Comparison of ENCODE assay signal across 8 cellular contexts in genomic region chr1:45584351-45585109, GRCh38. TPM values are rescaled to one million over a fixed set of nuclear protein-coding genes. Genes with fewer than 3 reads are reported as not detected.
DNase-seq lines count a peak whose midpoint lies in the region; ATAC-seq, FAIRE-seq and TF ChIP-seq lines count a peak whose summit lies in the region.

No MANE protein-coding gene starts in this region.

- no peak for FAIRE-seq in RCC 7860 (lab: Jason Lieb, UNC)

- no peaks in the 10 kb centered on the region for H3K27me3 ChIP-seq in Caco-2 (replicated peaks; ENCODE audit: control insufficient read depth, insufficient read depth, low read length)
- H3K27me3 ChIP-seq in fibroblast of lung (ENCODE audit: control insufficient read depth, insufficient read depth, low read length) = no peaks in the 10 kb centered on the region
- no peaks in the 10 kb centered on the region for H3K27me3 ChIP-seq in naive thymus-derived CD4-positive, alpha-beta T cell (ENCODE audit: control insufficient read depth in 2 of 2, insufficient read depth in 2 of 2, low read length in 2 of 2)

- H3K27ac ChIP-seq in fibroblast of lung (ENCODE audit: insufficient read depth, low read length) = peak overlapping the region; percentile 97
- H3K27ac ChIP-seq in naive thymus-derived CD4-positive, alpha-beta T cell (ENCODE audit: low read depth, low read length) = peak overlapping the region; percentile 91

- H3K27ac Mint-ChIP-seq in Caco-2 (ENCODE audit: unreplicated experiment) = peak overlapping the region; percentile 98
- peak overlapping the region; percentile 98 for H3K27ac Mint-ChIP-seq in activated T-helper 1 cell treated with anti-CD3 and anti-CD28 coated beads, Interleukin-12 subunit alpha, Interleukin-12 subunit beta, Interleukin-2, Interleukin-4 antibody, amounts not matched to agents 30 ng/mL and 10 ng/mL and 1 ng/mL, durations not matched to agents 14 hours and 24 hours and 36 hours
- H3K27ac Mint-ChIP-seq in naive thymus-derived CD4-positive, alpha-beta T cell = peak overlapping the region; percentile 91 to 99 (median 98)
- H3K27ac Mint-ChIP-seq in stimulated activated effector memory CD8-positive, alpha-beta T cell treated with anti-CD3 and anti-CD28 coated beads, Interleukin-12 subunit alpha, Interleukin-12 subunit beta, amount 100 ng/mL, for 72 hours = peak overlapping the region; percentile 99

- TF ChIP-seq CTCF in Caco-2 (IDR thresholded peaks at IDR 0.05; ENCODE audit: insufficient read depth in 1 of 2, low read depth in 1 of 2, low read length in 1 of 2, severe bottlenecking in 1 of 2, unreplicated experiment in 1 of 2) (peak in 1 of 2 experiments; percentile 4), fibroblast of lung (conservative IDR thresholded peaks at IDR 0.05 in 1 of 2, IDR thresholded peaks at IDR 0.05 in 1 of 2; ENCODE audit: low read depth in 1 of 2, low read length in 2 of 2) (no peak)

- H3K36me3 Mint-ChIP-seq in Caco-2 (ENCODE audit: insufficient read depth, unreplicated experiment) = peaks cover 40% of the 10 kb centered on the region
- peaks cover 5% of the 10 kb centered on the region for H3K36me3 Mint-ChIP-seq in activated T-helper 1 cell treated with anti-CD3 and anti-CD28 coated beads, Interleukin-12 subunit alpha, Interleukin-12 subunit beta, Interleukin-2, Interleukin-4 antibody, amounts not matched to agents 30 ng/mL and 10 ng/mL and 1 ng/mL, durations not matched to agents 14 hours and 24 hours and 36 hours (ENCODE audit: low read depth)
- peaks cover 0 to 6% (median 0%) of the 10 kb centered on the region in 5 donors for H3K36me3 Mint-ChIP-seq in naive thymus-derived CD4-positive, alpha-beta T cell
- H3K36me3 Mint-ChIP-seq in stimulated activated effector memory CD8-positive, alpha-beta T cell treated with anti-CD3 and anti-CD28 coated beads, Interleukin-12 subunit alpha, Interleukin-12 subunit beta, amount 100 ng/mL, for 72 hours = peaks cover 60% of the 10 kb centered on the region

- H3K36me3 ChIP-seq in Caco-2 (ENCODE audit: control insufficient read depth, insufficient read depth, low read length) = no peaks in the 10 kb centered on the region
- H3K36me3 ChIP-seq in fibroblast of lung (ENCODE audit: control insufficient read depth, insufficient read depth, low read length) = no peaks in the 10 kb centered on the region
- peaks cover 0 to 14% (median 0%) of the 10 kb centered on the region in 3 experiments for H3K36me3 ChIP-seq in naive thymus-derived CD4-positive, alpha-beta T cell (ENCODE audit: control insufficient read depth in 2 of 3, insufficient read depth in 3 of 3, low read length in 3 of 3)

- H3K9me3 ChIP-seq in Caco-2 (no peaks in the 10 kb centered on the region), fibroblast of lung (ENCODE audit: control insufficient read depth, insufficient read depth, low read depth, low read length) (no peaks in the 10 kb centered on the region)
- no peaks in the 10 kb centered on the region for H3K9me3 ChIP-seq in naive thymus-derived CD4-positive, alpha-beta T cell (ENCODE audit: control insufficient read depth in 2 of 3, low read length in 3 of 3)

- ATAC-seq in GM21723 (IDR thresholded peaks at IDR 0.05; ENCODE audit: unreplicated experiment) = peak; percentile 40
- peak; percentile 73 for ATAC-seq in naive thymus-derived CD4-positive, alpha-beta T cell
- peak; percentile 58 for ATAC-seq in stimulated activated effector memory CD8-positive, alpha-beta T cell treated with anti-CD3 and anti-CD28 coated beads, Interleukin-12 subunit alpha, Interleukin-12 subunit beta, amount 100 ng/mL, for 72 hours

- CTCF ChIA-PET in Caco-2 (lab: Charles Lee) = interaction anchor here (0.8 to 1.0 kb wide), 2 partner anchors 33 to 84 kb away, joined by 3 read pairs; partner anchors contain the start of genes AKR1A1 and MMACHC
- CTCF ChIA-PET in naive thymus-derived CD4-positive, alpha-beta T cell (lab: Charles Lee) = interaction anchor here (0.7 to 1.5 kb wide), 2 partner anchors 61 to 101 kb away, joined by 3 read pairs; no protein-coding TSS in a partner anchor

- intact Hi-C loops in Caco-2 (cut with micrococcal nuclease; ENCODE audit: unreplicated experiment) = loop anchor here (5.0 kb wide), 1 partner anchor 103 kb away; the partner anchor contains the start of genes GPBP1L1 and TMEM69
- intact Hi-C loops in activated T-helper 1 cell treated with anti-CD3 and anti-CD28 coated beads, Interleukin-12 subunit alpha, Interleukin-12 subunit beta, Interleukin-2, Interleukin-4 antibody, amounts not matched to agents 30 ng/mL and 10 ng/mL and 1 ng/mL, durations not matched to agents 14 hours and 24 hours and 36 hours (cut with micrococcal nuclease) = loop anchor here (1.0 to 10.0 kb wide), 12 partner anchors 33 to 910 kb away; partner anchors contain the start of genes ARMH1, BTBD19, DYNLT4 and KIF2C
- intact Hi-C loops in naive thymus-derived CD4-positive, alpha-beta T cell (cut with micrococcal nuclease) = loop anchor here (1.0 to 5.0 kb wide), 18 partner anchors 34 to 1612 kb away; partner anchors contain the start of genes AKR1A1 (in 1 of the 2), ATP6V0B (in 1 of the 2), BTBD19 (in 1 of the 2) and CCDC163 (in 1 of the 2)

- peaks cover 54% of the 10 kb centered on the region for H3K79me2 ChIP-seq in fibroblast of lung (ENCODE audit: control insufficient read depth, insufficient read depth, low read length)

- H3K4me3 ChIP-seq in Caco-2 (ENCODE audit: low read depth, low read length) (peak overlapping the region; percentile 86), fibroblast of lung (replicated peaks in 1 of 4; ENCODE audit: control extremely low read depth in 1 of 4, insufficient read depth in 1 of 4, low read depth in 3 of 4, low read length in 4 of 4) (peak overlapping the region; percentile 85 to 100 (median 98))
- peak overlapping the region; percentile 98 for H3K4me3 ChIP-seq in naive thymus-derived CD4-positive, alpha-beta T cell (ENCODE audit: low read length)

- no peaks in the 10 kb centered on the region for H4K20me1 ChIP-seq in fibroblast of lung (ENCODE audit: control insufficient read depth, extremely low read depth, insufficient read depth, low read length)

- peak overlapping the region; percentile 97 for H3K4me3 Mint-ChIP-seq in Caco-2 (ENCODE audit: unreplicated experiment)
- peak overlapping the region; percentile 100 for H3K4me3 Mint-ChIP-seq in activated T-helper 1 cell treated with anti-CD3 and anti-CD28 coated beads, Interleukin-12 subunit alpha, Interleukin-12 subunit beta, Interleukin-2, Interleukin-4 antibody, amounts not matched to agents 30 ng/mL and 10 ng/mL and 1 ng/mL, durations not matched to agents 14 hours and 24 hours and 36 hours
- H3K4me3 Mint-ChIP-seq in naive thymus-derived CD4-positive, alpha-beta T cell = peak overlapping the region; percentile 89 to 100 (median 99)
- peak overlapping the region; percentile 97 for H3K4me3 Mint-ChIP-seq in stimulated activated effector memory CD8-positive, alpha-beta T cell treated with anti-CD3 and anti-CD28 coated beads, Interleukin-12 subunit alpha, Interleukin-12 subunit beta, amount 100 ng/mL, for 72 hours

- H3K9ac ChIP-seq in fibroblast of lung (ENCODE audit: insufficient read depth, low read length) = peak overlapping the region; percentile 96

- peak; percentile 83 to 90 for DNase-seq in Caco-2
- peak; percentile 84 for DNase-seq in LHCN-M2 (ENCODE audit: low read depth)
- DNase-seq in RCC 7860 (ENCODE audit: low spot score) = peak; percentile 66
- peak; percentile 82 for DNase-seq in activated T-helper 1 cell treated with anti-CD3 and anti-CD28 coated beads, Interleukin-12 subunit alpha, Interleukin-12 subunit beta, Interleukin-2, Interleukin-4 antibody, amounts not matched to agents 30 ng/mL and 10 ng/mL and 1 ng/mL, durations not matched to agents 14 hours and 24 hours and 36 hours (ENCODE audit: low spot score)
- peak; percentile 82 to 85 for DNase-seq in fibroblast of lung (ENCODE audit: low read depth in 2 of 2)
- peak; percentile 77 to 90 (median 87) for DNase-seq in naive thymus-derived CD4-positive, alpha-beta T cell
- DNase-seq in stimulated activated effector memory CD8-positive, alpha-beta T cell treated with anti-CD3 and anti-CD28 coated beads, Interleukin-12 subunit alpha, Interleukin-12 subunit beta, amount 100 ng/mL, for 72 hours (ENCODE audit: low spot score in 2 of 2) = peak; percentile 76 to 93

- 0 out of 2 replicates have a peak, but pooled peaks cover 4% of the 10 kb centered on the region for H3K4me1 ChIP-seq in Caco-2
- peaks cover 5% of the 10 kb centered on the region for H3K4me1 ChIP-seq in fibroblast of lung (ENCODE audit: control insufficient read depth, extremely low read depth, insufficient read depth, low read length)
- peaks cover 16 to 18% of the 10 kb centered on the region in 2 donors for H3K4me1 ChIP-seq in naive thymus-derived CD4-positive, alpha-beta T cell (ENCODE audit: control insufficient read depth in 2 of 2, insufficient read depth in 2 of 2, low read length in 2 of 2)

- peak overlapping the region; percentile 95 for H3K4me2 ChIP-seq in fibroblast of lung (ENCODE audit: extremely low read depth, insufficient read depth, low read length)

- no TSS peak for BruUV-seq in Caco-2 (replicated peaks; lab: Mats Ljungman, UMichigan)

- peak overlapping the region; percentile 100 for H2AFZ ChIP-seq in fibroblast of lung (ENCODE audit: low read length)

- H3K9me3 Mint-ChIP-seq in Caco-2 (ENCODE audit: unreplicated experiment) = no peaks in the 10 kb centered on the region
- no peaks in the 10 kb centered on the region for H3K9me3 Mint-ChIP-seq in activated T-helper 1 cell treated with anti-CD3 and anti-CD28 coated beads, Interleukin-12 subunit alpha, Interleukin-12 subunit beta, Interleukin-2, Interleukin-4 antibody, amounts not matched to agents 30 ng/mL and 10 ng/mL and 1 ng/mL, durations not matched to agents 14 hours and 24 hours and 36 hours
- H3K9me3 Mint-ChIP-seq in naive thymus-derived CD4-positive, alpha-beta T cell = peaks cover 0 to 10% (median 0%) of the 10 kb centered on the region in 11 donors
- no peaks in the 10 kb centered on the region for H3K9me3 Mint-ChIP-seq in stimulated activated effector memory CD8-positive, alpha-beta T cell treated with anti-CD3 and anti-CD28 coated beads, Interleukin-12 subunit alpha, Interleukin-12 subunit beta, amount 100 ng/mL, for 72 hours

- POLR2A ChIA-PET in Caco-2 (lab: Charles Lee) = interaction anchor here (0.6 to 1.2 kb wide), 7 partner anchors 45 to 1051 kb away, joined by 3 to 6 read pairs (median 3); partner anchors contain the start of genes PRDX1 and RAD54L
- POLR2A ChIA-PET in naive thymus-derived CD4-positive, alpha-beta T cell (lab: Charles Lee) = interaction anchor here (0.6 to 4.1 kb wide), 15 partner anchors 9 to 863 kb away, joined by 3 to 33 read pairs (median 4); partner anchors contain the start of genes AKR1A1, CCDC163, GPBP1L1 and MMACHC

- H3K27me3 Mint-ChIP-seq in Caco-2 (ENCODE audit: insufficient read depth, unreplicated experiment) = no peaks in the 10 kb centered on the region
- no peaks in the 10 kb centered on the region for H3K27me3 Mint-ChIP-seq in activated T-helper 1 cell treated with anti-CD3 and anti-CD28 coated beads, Interleukin-12 subunit alpha, Interleukin-12 subunit beta, Interleukin-2, Interleukin-4 antibody, amounts not matched to agents 30 ng/mL and 10 ng/mL and 1 ng/mL, durations not matched to agents 14 hours and 24 hours and 36 hours (ENCODE audit: insufficient read depth)
- H3K27me3 Mint-ChIP-seq in naive thymus-derived CD4-positive, alpha-beta T cell = no peaks in the 10 kb centered on the region

- no peaks in the 10 kb centered on the region for H3K4me1 Mint-ChIP-seq in Caco-2 (ENCODE audit: low read depth, unreplicated experiment)
- peaks cover 29% of the 10 kb centered on the region for H3K4me1 Mint-ChIP-seq in activated T-helper 1 cell treated with anti-CD3 and anti-CD28 coated beads, Interleukin-12 subunit alpha, Interleukin-12 subunit beta, Interleukin-2, Interleukin-4 antibody, amounts not matched to agents 30 ng/mL and 10 ng/mL and 1 ng/mL, durations not matched to agents 14 hours and 24 hours and 36 hours (ENCODE audit: low read depth)
- peaks cover 20 to 46% (median 35%) of the 10 kb centered on the region in 7 donors for H3K4me1 Mint-ChIP-seq in naive thymus-derived CD4-positive, alpha-beta T cell
- H3K4me1 Mint-ChIP-seq in stimulated activated effector memory CD8-positive, alpha-beta T cell treated with anti-CD3 and anti-CD28 coated beads, Interleukin-12 subunit alpha, Interleukin-12 subunit beta, amount 100 ng/mL, for 72 hours = peaks cover 46% of the 10 kb centered on the region

RNA-seq across cellular contexts. Expression of gene NASP, which starts 0.7 kb away (rescaled TPM):
- 174 and 183 TPM in 2 replicates for total RNA-seq in Caco-2 (2022)
- 112 and 123 TPM in 2 replicates for total RNA-seq in LHCN-M2 (2014; rRNA removed)
- 73.9 TPM for polyA plus RNA-seq in LHCN-M2 (2012)
- total RNA-seq in activated T-helper 1 cell treated with anti-CD3 and anti-CD28 coated beads, Interleukin-12 subunit alpha, Interleukin-12 subunit beta, Interleukin-2, Interleukin-4 antibody, amounts not matched to agents 30 ng/mL and 10 ng/mL and 1 ng/mL, durations not matched to agents 14 hours and 24 hours and 36 hours = 250 and 251 TPM in 2 replicates
- 30.9 and 37.2 TPM in 2 replicates for total RNA-seq in fibroblast of lung
- 54.1 and 86.1 TPM in 2 replicates for polyA plus RNA-seq in fibroblast of lung
- polyA plus RNA-seq in fibroblast of lung (2012) = 53.7 and 90.6 TPM in 2 replicates
- 5.7 and 12.1 TPM in 2 replicates for polyA minus RNA-seq in fibroblast of lung (ENCODE audit: low replicate concordance)
- 100 to 1,000 TPM in 2 of 5 experiments, 10 to 100 TPM in 3; 70.5 to 173 (median 84.0) TPM for total RNA-seq in naive thymus-derived CD4-positive, alpha-beta T cell
- 100 to 1,000 TPM in 1 of 2 donors, 10 to 100 TPM in 1; 78.9 to 108 TPM for polyA plus RNA-seq in naive thymus-derived CD4-positive, alpha-beta T cell

RNA-seq across cellular contexts. Expression of gene AKR1A1, which starts 33.9 kb away (rescaled TPM):
- 119 and 129 TPM in 2 replicates for total RNA-seq in Caco-2 (2022)
- 64.3 and 67.5 TPM in 2 replicates for total RNA-seq in LHCN-M2 (2014; rRNA removed)
- 141 TPM for polyA plus RNA-seq in LHCN-M2 (2012)
- 192 and 194 TPM in 2 replicates for total RNA-seq in activated T-helper 1 cell treated with anti-CD3 and anti-CD28 coated beads, Interleukin-12 subunit alpha, Interleukin-12 subunit beta, Interleukin-2, Interleukin-4 antibody, amounts not matched to agents 30 ng/mL and 10 ng/mL and 1 ng/mL, durations not matched to agents 14 hours and 24 hours and 36 hours
- total RNA-seq in fibroblast of lung = 110 and 123 TPM in 2 replicates
- 110 and 120 TPM in 2 replicates for polyA plus RNA-seq in fibroblast of lung
- 127 and 150 TPM in 2 replicates for polyA plus RNA-seq in fibroblast of lung (2012)
- 136 and 170 TPM in 2 replicates for polyA minus RNA-seq in fibroblast of lung (ENCODE audit: low replicate concordance)
- 100 to 1,000 TPM in 1 of 5 experiments, 10 to 100 TPM in 4; 47.5 to 155 (median 69.3) TPM for total RNA-seq in naive thymus-derived CD4-positive, alpha-beta T cell
- polyA plus RNA-seq in naive thymus-derived CD4-positive, alpha-beta T cell = 10 to 100 TPM; 81.2 to 92.6 TPM

RNA-seq across cellular contexts. Expression of gene CCDC17, which starts 39.3 kb away (rescaled TPM):
- total RNA-seq in Caco-2 (2022) (1.9 and 2.4 TPM in 2 replicates), LHCN-M2 (2014; rRNA removed) (0.58 and 0.98 TPM in 2 replicates), fibroblast of lung (0.51 and 0.99 TPM in 2 replicates)
- 0.11 TPM for polyA plus RNA-seq in LHCN-M2 (2012)
- total RNA-seq in activated T-helper 1 cell treated with anti-CD3 and anti-CD28 coated beads, Interleukin-12 subunit alpha, Interleukin-12 subunit beta, Interleukin-2, Interleukin-4 antibody, amounts not matched to agents 30 ng/mL and 10 ng/mL and 1 ng/mL, durations not matched to agents 14 hours and 24 hours and 36 hours = 2.5 and 2.8 TPM in 2 replicates
- polyA plus RNA-seq in fibroblast of lung = 0.05 and 0.09 TPM in 2 replicates
- polyA plus RNA-seq in fibroblast of lung (2012) = 0.08 and 0.14 TPM in 2 replicates
- polyA minus RNA-seq in fibroblast of lung (ENCODE audit: low replicate concordance) = 0.71 TPM in 1 of 2 replicates, not detected in the other
- total RNA-seq in naive thymus-derived CD4-positive, alpha-beta T cell = 1 to 10 TPM; 5.0 to 9.6 (median 5.5) TPM
- polyA plus RNA-seq in naive thymus-derived CD4-positive, alpha-beta T cell = under 1 TPM in 1 of 2 donors, not detected in 1; 0.18 TPM

Comparison
In these comparisons a context has a peak if more than half of its experiments do, and no peak if none do; other contexts are left out.
1. Peak in every context shown above with its lines: DNase-seq, ATAC-seq, H3K4me3 ChIP-seq and H3K27ac ChIP-seq.